ENCODE assay signal across 32 cellular contexts in the genomic region with DNA sequence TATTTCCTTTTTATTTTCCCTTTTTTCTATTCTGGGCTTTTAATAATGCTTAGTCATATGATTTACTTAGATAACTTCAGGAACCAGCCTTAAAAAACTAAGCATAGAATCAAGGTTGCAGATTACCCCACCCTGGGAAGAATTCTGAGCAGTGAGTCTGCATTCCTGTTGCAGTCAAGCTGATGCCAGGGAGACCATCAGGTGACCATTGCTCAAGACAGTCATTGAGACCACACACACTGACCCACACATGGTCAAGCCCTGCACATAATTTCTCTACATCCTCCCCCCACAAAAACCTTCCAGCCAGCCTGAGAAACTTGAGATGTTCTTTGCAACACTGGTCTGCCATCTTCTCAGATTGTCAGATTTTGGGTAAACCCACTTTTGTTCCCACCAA.
"Had no signal": no experiment of that assay in that cellular context is flagged by ENCODE, and none has a peak within 500 bp of the region (broad histone marks: within the 10 kb centered on the region; RNA-seq: fewer than 3 reads in every experiment).

No MANE protein-coding gene starts in this region.

- H3K36me3 Mint-ChIP-seq: mesothelial cell of epicardium; naive B cell; stimulated activated effector memory CD8-positive, alpha-beta T cell treated with anti-CD3 and anti-CD28 coated beads, Interleukin-12 subunit alpha, Interleukin-12 subunit beta, amount 100 ng/mL, for 72 hours had no signal

- DNase-seq: colonic mucosa; effector CD8-positive, alpha-beta T cell; endodermal cell; foreskin fibroblast; gastrocnemius medialis; head of caudate nucleus; kidney; left cardiac atrium; left lung; mesenchymal stem cell; mucosa of descending colon; naive B cell; pancreas; right lobe of liver; stimulated activated CD4-positive, alpha-beta T cell treated with anti-CD3 and anti-CD28 coated beads, Interleukin-12 subunit alpha, Interleukin-12 subunit beta, amount 100 ng/mL, for 4 hours; stimulated activated CD4-positive, alpha-beta T cell treated with anti-CD3 and anti-CD28 coated beads, Interleukin-1b, Interleukin-23, amount 100 ng/mL, for 48 hours; stimulated activated CD4-positive, alpha-beta T cell treated with anti-CD3 and anti-CD28 coated beads, Interleukin-4, amount 100 ng/mL, for 1 hour; stimulated activated naive CD8-positive, alpha-beta T cell treated with anti-CD3 and anti-CD28 coated beads, Interleukin-15, Interleukin-2, amounts not matched to agents 100 U/mL and 50 U/mL, for 24 hours; substantia nigra; testis; tibial artery; upper lobe of left lung had no signal

- H3K9me3 ChIP-seq: colonic mucosa, gastrocnemius medialis, neutrophil, pancreas, right lobe of liver, testis, tibial artery, upper lobe of left lung had no signal

- H3K9me3 Mint-ChIP-seq: natural killer cell treated with Interleukin-12 subunit alpha and Interleukin-12 subunit beta and Interleukin-15 and Interleukin-18, amount 100 ng/mL, for 72 hours had no signal

- H3K27ac ChIP-seq: colonic mucosa, epithelial cell of prostate, gastrocnemius medialis, left lung, neutrophil, pancreas, right lobe of liver, tibial artery, upper lobe of left lung had no signal

- H3K4me3 Mint-ChIP-seq: dendritic cell treated with granulocyte-macrophage colony-stimulating factor and Interleukin-4, amounts not matched to agents 40 ng/mL and 50 ng/mL, for 4 days; endodermal cell; mesothelial cell of epicardium; naive B cell; natural killer cell treated with Interleukin-12 subunit alpha and Interleukin-12 subunit beta and Interleukin-15 and Interleukin-18, amount 100 ng/mL, for 72 hours; neural crest cell; stimulated activated effector memory CD8-positive, alpha-beta T cell treated with anti-CD3 and anti-CD28 coated beads, Interleukin-12 subunit alpha, Interleukin-12 subunit beta, amount 100 ng/mL, for 72 hours had no signal

- H3K4me1 ChIP-seq: colonic mucosa, gastrocnemius medialis, left lung, right lobe of liver, upper lobe of left lung had no signal

- ATAC-seq: esophagus mucosa; gastrocnemius medialis; left cardiac atrium; left lung; mucosa of descending colon; natural killer cell treated with Interleukin-12 subunit alpha and Interleukin-12 subunit beta and Interleukin-15 and Interleukin-18, amount 100 ng/mL, for 72 hours; pancreas; right lobe of liver; stimulated activated effector memory CD8-positive, alpha-beta T cell treated with anti-CD3 and anti-CD28 coated beads, Interleukin-12 subunit alpha, Interleukin-12 subunit beta, amount 100 ng/mL, for 72 hours; stimulated activated naive CD8-positive, alpha-beta T cell treated with anti-CD3 and anti-CD28 coated beads, Interleukin-15, Interleukin-2, amounts not matched to agents 100 U/mL and 50 U/mL, for 24 hours had no signal

- H3K27me3 Mint-ChIP-seq: dendritic cell treated with granulocyte-macrophage colony-stimulating factor and Interleukin-4, amounts not matched to agents 40 ng/mL and 50 ng/mL, for 4 days had no signal

- H3K4me3 ChIP-seq: colonic mucosa, gastrocnemius medialis, left lung, mucosa of descending colon, pancreas, right lobe of liver, smooth muscle cell, testis, tibial artery, upper lobe of left lung had no signal

- H3K36me3 ChIP-seq: colonic mucosa, gastrocnemius medialis, left lung, neutrophil, pancreas, right lobe of liver, tibial artery, upper lobe of left lung had no signal

- H3K4me1 Mint-ChIP-seq: endodermal cell, naive B cell, neural crest cell had no signal

- H3K27ac Mint-ChIP-seq: dendritic cell treated with granulocyte-macrophage colony-stimulating factor and Interleukin-4, amounts not matched to agents 40 ng/mL and 50 ng/mL, for 4 days; endodermal cell; mesothelial cell of epicardium; natural killer cell treated with Interleukin-12 subunit alpha and Interleukin-12 subunit beta and Interleukin-15 and Interleukin-18, amount 100 ng/mL, for 72 hours; stimulated activated effector memory CD8-positive, alpha-beta T cell treated with anti-CD3 and anti-CD28 coated beads, Interleukin-12 subunit alpha, Interleukin-12 subunit beta, amount 100 ng/mL, for 72 hours had no signal

- H3K27me3 ChIP-seq: colonic mucosa, left lung, neutrophil, pancreas, right lobe of liver, testis, tibial artery, upper lobe of left lung had no signal

- FAIRE-seq: kidney, pancreas, urothelium cell line had no signal
